Comparison of ENCODE assay signal across 12 cellular contexts in the genomic region with DNA sequence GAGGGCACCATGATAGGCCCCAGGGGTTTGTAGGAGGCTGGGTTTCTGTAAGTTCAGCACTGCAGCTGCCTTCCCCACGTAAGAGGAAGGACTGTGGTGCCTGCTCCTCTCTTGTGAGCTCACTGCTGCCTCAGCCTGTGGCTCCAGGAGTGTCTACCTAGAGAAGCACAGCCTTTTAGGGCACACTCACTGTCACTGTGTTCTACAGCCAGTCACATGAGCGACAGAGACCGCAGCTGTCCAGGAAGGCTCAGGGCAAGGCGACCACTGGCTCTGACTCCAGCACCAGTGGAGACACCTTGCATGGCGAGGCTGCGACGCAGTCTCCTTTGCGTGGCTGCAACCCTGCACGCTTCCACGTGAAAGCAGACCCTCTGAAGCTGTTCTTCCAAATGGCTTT.
DNase-seq lines count a peak whose midpoint lies in the region; ATAC-seq, FAIRE-seq and TF ChIP-seq lines count a peak whose summit lies in the region.
"Had no signal": no experiment of that assay in that cellular context is flagged by ENCODE, and none has a peak within 500 bp of the region (broad histone marks: within the 10 kb centered on the region; RNA-seq: fewer than 3 reads in every experiment).

No MANE protein-coding gene starts in this region.

- no peaks in the 10 kb centered on the region for H3K9me3 ChIP-seq in BLaER1 treated with 17β-estradiol and CSF1 and Interleukin-3, amounts not matched to agents 10 nM and 100 nM (replicated peaks in 1 of 11)
- H3K9me3 ChIP-seq in left ventricle myocardium inferior (replicated peaks) (no peaks in the 10 kb centered on the region), HepG2 (ENCODE audit: low read length) (no peaks in the 10 kb centered on the region)
- H3K9me3 ChIP-seq: Peyer's patch had no signal

- no peak overlapping the region for H3K4me3 ChIP-seq in BLaER1 treated with 17β-estradiol and CSF1 and Interleukin-3, amounts not matched to agents 10 nM and 100 nM
- no peak overlapping the region for H3K4me3 ChIP-seq in left ventricle myocardium inferior
- H3K4me3 ChIP-seq in HepG2 (replicated peaks in 1 of 3; ENCODE audit: insufficient read depth in 1 of 3, low read depth in 2 of 3, low read length in 3 of 3) = no peak overlapping the region
- H3K4me3 ChIP-seq: Peyer's patch had no signal

- intact Hi-C loops in left ventricle myocardium inferior (cut with micrococcal nuclease) = loop anchor here (10.0 kb wide), 1 partner anchor 127 kb away; no protein-coding TSS in a partner anchor
- intact Hi-C loops in sciatic nerve (cut with DNase I) = no loop called here
- intact Hi-C loops in HepG2 (cut with micrococcal nuclease; ENCODE audit: unreplicated experiment) = no loop called here

- H3K79me2 ChIP-seq in HepG2 (ENCODE audit: insufficient read depth, low read length) = no peaks in the 10 kb centered on the region

- ATAC-seq in sciatic nerve (peak; percentile 18), HepG2 (no peak; the same call in 1 of the 3 replicates)

- H3K27ac ChIP-seq in BLaER1 treated with 17β-estradiol and CSF1 and Interleukin-3, amounts not matched to agents 10 nM and 100 nM = peak overlapping the region in 1 of 11 experiments; percentile 32; a peak in 2 of 22 replicates
- H3K27ac ChIP-seq in left ventricle myocardium inferior (replicated peaks) = peak overlapping the region; percentile 41
- H3K27ac ChIP-seq in HepG2 (ENCODE audit: extremely low read length, insufficient read depth, low read length) = no peak overlapping the region
- H3K27ac ChIP-seq: KMS-11, Peyer's patch had no signal

- H4K20me1 ChIP-seq in BLaER1 treated with 17β-estradiol and CSF1 and Interleukin-3, amounts not matched to agents 10 nM and 100 nM = peaks cover 0 to 35% (median 0%) of the 10 kb centered on the region in 11 experiments; a peak in 7 of 22 replicates
- H4K20me1 ChIP-seq in HepG2 (ENCODE audit: insufficient read depth, low read length) = no peaks in the 10 kb centered on the region

- BruUV-seq in HepG2 (replicated peaks; lab: Mats Ljungman, UMichigan) = no TSS peak

- no peak for TF ChIP-seq EP300 in HepG2 (IDR thresholded peaks at IDR 0.05; ENCODE audit: low read depth in 2 of 2, low read length in 2 of 2)
- no peak for TF ChIP-seq EP300 in HepG2 (CRISPR knock-in tag; IDR thresholded peaks at IDR 0.05; ENCODE audit: borderline replicate concordance)

- H3K4me1 ChIP-seq in BLaER1 treated with 17β-estradiol and CSF1 and Interleukin-3, amounts not matched to agents 10 nM and 100 nM = peaks cover 50 to 95% (median 88%) of the 10 kb centered on the region in 10 experiments
- H3K4me1 ChIP-seq in left ventricle myocardium inferior (peaks cover 66% of the 10 kb centered on the region), HepG2 (ENCODE audit: insufficient read depth, low read length) (0 out of 2 replicates have a peak, but pooled peaks cover under 1% of the 10 kb centered on the region)
- H3K4me1 ChIP-seq: Peyer's patch had no signal

- peaks cover 25 to 95% (median 60%) of the 10 kb centered on the region in 11 experiments; a peak in 20 of 22 replicates for H3K36me3 ChIP-seq in BLaER1 treated with 17β-estradiol and CSF1 and Interleukin-3, amounts not matched to agents 10 nM and 100 nM
- H3K36me3 ChIP-seq in left ventricle myocardium inferior = peaks cover 43% of the 10 kb centered on the region
- peaks cover 0 to 44% of the 10 kb centered on the region in 2 experiments; a peak in 3 of 5 replicates for H3K36me3 ChIP-seq in HepG2 (replicated peaks in 1 of 2; ENCODE audit: control insufficient read depth in 1 of 2, insufficient read depth in 2 of 2, low read length in 2 of 2)

- no peak for TF ChIP-seq RAD21 in HepG2 (CRISPR knock-in tag; IDR thresholded peaks at IDR 0.05)

- POLR2A ChIA-PET in HepG2 (lab: Yijun Ruan, JAX) = no interaction called here

- CTCF ChIA-PET in HepG2 (lab: Yijun Ruan, JAX; ENCODE audit: low intra/inter-chr PET ratio, low total read pairs) = no interaction called here

- no peak overlapping the region for H3K9ac ChIP-seq in BLaER1 treated with 17β-estradiol and CSF1 and Interleukin-3, amounts not matched to agents 10 nM and 100 nM
- H3K9ac ChIP-seq in HepG2 (ENCODE audit: insufficient read depth, low read depth, low read length) = no peak overlapping the region
- H3K9ac ChIP-seq: KMS-11 had no signal

- H3K4me2 ChIP-seq in BLaER1 treated with 17β-estradiol and CSF1 and Interleukin-3, amounts not matched to agents 10 nM and 100 nM = peak overlapping the region in 10 of 11 experiments; percentile 20 to 70 (median 48); a peak in 18 of 22 replicates
- H3K4me2 ChIP-seq in HepG2 (ENCODE audit: low read depth, low read length) = no peak overlapping the region
- H3K4me2 ChIP-seq: KMS-11 had no signal

- no peak for FAIRE-seq in HepG2 (lab: Jason Lieb, UNC)

- DNase-seq in MV-4-11 (lab: John Stamatoyannopoulos, UW) (peak; percentile 19), left ventricle myocardium inferior (no peak), sciatic nerve (ENCODE audit: low spot score) (no peak), midbrain (lab: John Stamatoyannopoulos, UW) (no peak), NCI-H69 (lab: John Stamatoyannopoulos, UW) (no peak), HepG2 (ENCODE audit: low spot score) (no peak)
- DNase-seq: DMS79, NCI-H1105, NCI-H2081, Peyer's patch had no signal

- in situ Hi-C loops in HepG2 (cut with HindIII; ENCODE audit: extremely low pct_ligation_motif_present, low pct_unique_long_range_greater_than_20kb) = no loop called here

- no peaks in the 10 kb centered on the region for H3K27me3 ChIP-seq in BLaER1 treated with 17β-estradiol and CSF1 and Interleukin-3, amounts not matched to agents 10 nM and 100 nM
- H3K27me3 ChIP-seq in left ventricle myocardium inferior (ENCODE audit: low read depth) (no peaks in the 10 kb centered on the region), HepG2 (ENCODE audit: control insufficient read depth in 1 of 2, insufficient read depth in 2 of 2, low read length in 2 of 2) (no peaks in the 10 kb centered on the region)
- H3K27me3 ChIP-seq: Peyer's patch had no signal

- TF ChIP-seq POLR2A in HepG2 (IDR thresholded peaks at IDR 0.05; ENCODE audit: insufficient read depth in 1 of 2, low read depth in 2 of 2, low read length in 2 of 2) = no peak

- TF ChIP-seq CTCF in left ventricle myocardium inferior (IDR thresholded peaks at IDR 0.05; ENCODE audit: borderline replicate concordance) (no peak), HepG2 (CRISPR knock-in tag; IDR thresholded peaks at IDR 0.05) (no peak)

- 99% methylated on average over 9 of the region's 10 CpGs for WGBS in HepG2 (ENCODE audit: low lambda C conversion rate)

- no peak overlapping the region for H2AFZ ChIP-seq in HepG2 (ENCODE audit: low read length)

TF ChIP-seq in HepG2, 621 proteins besides CTCF, POLR2A, EP300 and RAD21 (continues in another document):
- TF ChIP-seq, protein P1, sequence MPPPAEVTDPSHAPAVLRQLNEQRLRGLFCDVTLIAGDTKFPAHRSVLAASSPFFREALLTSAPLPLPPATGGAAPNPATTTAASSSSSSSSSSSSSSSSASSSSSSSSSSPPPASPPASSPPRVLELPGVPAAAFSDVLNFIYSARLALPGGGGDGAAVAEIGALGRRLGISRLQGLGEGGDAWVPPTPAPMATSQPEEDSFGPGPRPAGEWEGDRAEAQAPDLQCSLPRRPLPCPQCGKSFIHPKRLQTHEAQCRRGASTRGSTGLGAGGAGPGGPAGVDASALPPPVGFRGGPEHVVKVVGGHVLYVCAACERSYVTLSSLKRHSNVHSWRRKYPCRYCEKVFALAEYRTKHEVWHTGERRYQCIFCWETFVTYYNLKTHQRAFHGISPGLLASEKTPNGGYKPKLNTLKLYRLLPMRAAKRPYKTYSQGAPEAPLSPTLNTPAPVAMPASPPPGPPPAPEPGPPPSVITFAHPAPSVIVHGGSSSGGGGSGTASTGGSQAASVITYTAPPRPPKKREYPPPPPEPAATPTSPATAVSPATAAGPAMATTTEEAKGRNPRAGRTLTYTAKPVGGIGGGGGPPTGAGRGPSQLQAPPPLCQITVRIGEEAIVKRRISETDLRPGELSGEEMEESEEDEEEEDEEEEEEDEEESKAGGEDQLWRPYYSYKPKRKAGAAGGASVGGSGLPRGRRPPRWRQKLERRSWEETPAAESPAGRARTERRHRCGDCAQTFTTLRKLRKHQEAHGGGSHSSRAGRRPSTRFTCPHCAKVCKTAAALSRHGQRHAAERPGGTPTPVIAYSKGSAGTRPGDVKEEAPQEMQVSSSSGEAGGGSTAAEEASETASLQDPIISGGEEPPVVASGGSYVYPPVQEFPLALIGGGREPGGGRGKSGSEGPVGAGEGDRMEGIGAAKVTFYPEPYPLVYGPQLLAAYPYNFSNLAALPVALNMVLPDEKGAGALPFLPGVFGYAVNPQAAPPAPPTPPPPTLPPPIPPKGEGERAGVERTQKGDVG (CRISPR knock-in tag; IDR thresholded peaks at IDR 0.05; ENCODE audit: borderline replicate concordance) = no peak
- no peak for TF ChIP-seq SNRNP70 (IDR thresholded peaks at IDR 0.05; ENCODE audit: low read depth, low read length)
- TF ChIP-seq ZNF30 (CRISPR knock-in tag; IDR thresholded peaks at IDR 0.05) = no peak
- no peak for TF ChIP-seq CREB1 (IDR thresholded peaks at IDR 0.05)
- TF ChIP-seq CREB1 (CRISPR knock-in tag; IDR thresholded peaks at IDR 0.05) = no peak
- no peak for TF ChIP-seq REXO4 (CRISPR knock-in tag; IDR thresholded peaks at IDR 0.05; ENCODE audit: borderline replicate concordance)
- no peak for TF ChIP-seq MIER2 (CRISPR knock-in tag; IDR thresholded peaks at IDR 0.05)
- TF ChIP-seq, protein P2, sequence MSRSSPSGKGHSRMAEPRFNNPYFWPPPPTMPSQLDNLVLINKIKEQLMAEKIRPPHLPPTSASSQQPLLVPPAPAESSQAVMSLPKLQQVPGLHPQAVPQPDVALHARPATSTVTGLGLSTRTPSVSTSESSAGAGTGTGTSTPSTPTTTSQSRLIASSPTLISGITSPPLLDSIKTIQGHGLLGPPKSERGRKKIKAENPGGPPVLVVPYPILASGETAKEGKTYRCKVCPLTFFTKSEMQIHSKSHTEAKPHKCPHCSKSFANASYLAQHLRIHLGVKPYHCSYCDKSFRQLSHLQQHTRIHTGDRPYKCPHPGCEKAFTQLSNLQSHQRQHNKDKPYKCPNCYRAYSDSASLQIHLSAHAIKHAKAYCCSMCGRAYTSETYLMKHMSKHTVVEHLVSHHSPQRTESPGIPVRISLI (CRISPR knock-in tag; IDR thresholded peaks at IDR 0.05; ENCODE audit: borderline replicate concordance) = no peak
- no peak for TF ChIP-seq RFX3 (CRISPR knock-in tag; IDR thresholded peaks at IDR 0.05)
- no peak for TF ChIP-seq KLF15 (CRISPR knock-in tag; IDR thresholded peaks at IDR 0.05; ENCODE audit: borderline replicate concordance)
- TF ChIP-seq RBM22 (optimal IDR thresholded peaks at IDR 0.05; ENCODE audit: low read length) = no peak
- no peak for TF ChIP-seq JDP2 (CRISPR knock-in tag; IDR thresholded peaks at IDR 0.05; ENCODE audit: borderline replicate concordance)
- TF ChIP-seq HMGA1 (CRISPR knock-in tag; conservative IDR thresholded peaks at IDR 0.05) = no peak
- no peak for TF ChIP-seq SAP130 (CRISPR knock-in tag; IDR thresholded peaks at IDR 0.05; ENCODE audit: low read depth)
- TF ChIP-seq NFIC (IDR thresholded peaks at IDR 0.05; ENCODE audit: low read length) = no peak
- TF ChIP-seq NR3C1 (CRISPR knock-in tag; IDR thresholded peaks at IDR 0.05) = no peak
- no peak for TF ChIP-seq ZEB1 (IDR thresholded peaks at IDR 0.05; ENCODE audit: insufficient replicate concordance, low read depth)
